In the genomic region with DNA sequence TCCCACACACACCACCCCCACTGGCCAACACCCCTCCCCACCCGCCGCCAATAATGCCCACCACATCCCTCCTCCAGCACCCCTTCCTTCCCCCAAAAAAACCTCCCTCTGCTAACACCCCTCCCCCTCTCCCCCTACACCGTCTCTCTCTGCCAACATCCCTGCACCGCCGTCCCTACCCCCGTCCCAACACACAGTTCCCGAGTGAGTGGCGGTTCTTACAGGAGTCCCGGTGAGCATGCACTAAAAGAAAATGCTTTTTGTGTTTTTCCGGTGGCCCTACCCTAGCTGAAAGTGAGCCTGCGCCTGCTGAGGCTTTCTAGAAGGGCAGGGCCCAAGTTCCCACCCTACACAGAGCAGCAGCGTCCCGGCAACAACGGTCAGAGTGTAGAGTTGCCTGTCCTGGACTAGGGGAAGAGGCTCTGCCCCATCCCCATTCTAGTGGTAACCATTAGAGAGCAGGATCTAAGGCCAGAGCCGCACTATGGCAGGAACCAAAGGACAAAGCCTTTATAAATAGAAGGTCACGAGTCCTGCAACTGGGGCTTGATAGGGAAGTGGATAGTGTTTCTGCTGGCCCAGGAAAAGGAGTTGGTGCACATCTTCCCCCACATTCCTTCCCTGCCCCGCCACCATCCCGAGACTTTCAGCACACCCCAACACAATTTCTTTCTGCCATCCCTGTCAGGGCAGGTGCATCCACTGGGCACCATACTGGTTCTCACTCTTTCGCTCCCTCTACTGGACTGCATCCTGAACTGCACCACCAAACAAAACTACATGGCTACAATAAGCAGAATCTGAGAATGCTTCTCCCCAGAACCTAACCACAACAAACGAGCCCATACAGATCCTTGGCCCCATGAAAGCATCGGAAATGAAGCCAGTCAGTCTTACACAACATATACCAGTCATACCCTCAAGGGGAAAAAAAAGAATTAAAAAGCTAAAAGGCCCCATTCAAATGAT, we compare ENCODE assay signal across 8 cellular contexts.
DNase-seq lines count a peak whose midpoint lies in the region; ATAC-seq and TF ChIP-seq lines count a peak whose summit lies in the region.

No MANE protein-coding gene starts in this region.

- DNase-seq in DMS153 treated with DMSO at 0.1 percent for 48 hours (lab: John Stamatoyannopoulos, UW; ENCODE audit: unreplicated experiment) (peak; percentile 1), SJCRH30 (peak; percentile 7 to 38), body of pancreas (peak; percentile 12 to 56 (median 22)), right lobe of liver (peak in 1 of 3 donors; percentile 18), NCI-H2107 treated with DMSO at 0.1 percent for 48 hours (lab: John Stamatoyannopoulos, UW; ENCODE audit: unreplicated experiment) (no peak)

- H3K4me3 ChIP-seq in SJCRH30 (peak overlapping the region; percentile 20), body of pancreas (no peak overlapping the region), right lobe of liver (no peak overlapping the region)

- H3K36me3 ChIP-seq in SJCRH30 (no peaks in the 10 kb centered on the region), body of pancreas (replicated peaks in 1 of 2; ENCODE audit: insufficient read depth in 1 of 2, low read depth in 2 of 2) (no peaks in the 10 kb centered on the region), right lobe of liver (no peaks in the 10 kb centered on the region)

- H3K9me3 ChIP-seq in SJCRH30 (replicated peaks) (no peaks in the 10 kb centered on the region), body of pancreas (no peaks in the 10 kb centered on the region), right lobe of liver (no peaks in the 10 kb centered on the region)

- TF ChIP-seq CTCF in body of pancreas (IDR thresholded peaks at IDR 0.05) (peak; percentile 20 to 58 (median 45)), right lobe of liver (IDR thresholded peaks at IDR 0.05) (peak; percentile 37 to 57 (median 46))

- intact Hi-C loops in body of pancreas (cut with DNase I) (no loop called here), right lobe of liver (cut with DNase I) (no loop called here)

- H3K4me1 ChIP-seq in SJCRH30 (no peaks in the 10 kb centered on the region), body of pancreas (no peaks in the 10 kb centered on the region), right lobe of liver (no peaks in the 10 kb centered on the region)

- no peak overlapping the region for H3K27ac ChIP-seq in SJCRH30
- no peak overlapping the region for H3K27ac ChIP-seq in body of pancreas
- no peak overlapping the region for H3K27ac ChIP-seq in right lobe of liver

- H3K27me3 ChIP-seq in SJCRH30 (no peaks in the 10 kb centered on the region), body of pancreas (no peaks in the 10 kb centered on the region), right lobe of liver (peaks cover 0 to 6% of the 10 kb centered on the region in 2 donors)

- TF ChIP-seq POLR2A in body of pancreas (IDR thresholded peaks at IDR 0.05) (no peak), right lobe of liver (IDR thresholded peaks at IDR 0.05) (no peak)

- 34 to 41% methylated on average over 7 to 17 of the region's 21 CpGs for WGBS in body of pancreas, 2 donors
- WGBS in right lobe of liver (ENCODE audit: insufficient coverage, low coverage, low lambda C conversion rate, missing lambda C conversion rate) = 37% methylated on average over 12 of the region's 21 CpGs

- ATAC-seq in GM18873 (IDR thresholded peaks at IDR 0.05; ENCODE audit: low FRiP score, unreplicated experiment) (peak; percentile 66), HG03354 (IDR thresholded peaks at IDR 0.05; ENCODE audit: poor library complexity, severe bottlenecking, unreplicated experiment) (peak; percentile 94), body of pancreas (no peak), right lobe of liver (peak; percentile 74 to 88 (median 86)), HG03097 (IDR thresholded peaks at IDR 0.05; ENCODE audit: low FRiP score, unreplicated experiment) (no peak)

Comparison
In these comparisons a context has a peak if more than half of its experiments do, and no peak if none do; other contexts are left out.
1. ATAC-seq: peak in GM18873 (single experiment), HG03354 (single experiment) and right lobe of liver (4 of 4); none in body of pancreas (single experiment) and HG03097 (single experiment).